Comparison of ENCODE assay signal across 8 cellular contexts in the genomic region with DNA sequence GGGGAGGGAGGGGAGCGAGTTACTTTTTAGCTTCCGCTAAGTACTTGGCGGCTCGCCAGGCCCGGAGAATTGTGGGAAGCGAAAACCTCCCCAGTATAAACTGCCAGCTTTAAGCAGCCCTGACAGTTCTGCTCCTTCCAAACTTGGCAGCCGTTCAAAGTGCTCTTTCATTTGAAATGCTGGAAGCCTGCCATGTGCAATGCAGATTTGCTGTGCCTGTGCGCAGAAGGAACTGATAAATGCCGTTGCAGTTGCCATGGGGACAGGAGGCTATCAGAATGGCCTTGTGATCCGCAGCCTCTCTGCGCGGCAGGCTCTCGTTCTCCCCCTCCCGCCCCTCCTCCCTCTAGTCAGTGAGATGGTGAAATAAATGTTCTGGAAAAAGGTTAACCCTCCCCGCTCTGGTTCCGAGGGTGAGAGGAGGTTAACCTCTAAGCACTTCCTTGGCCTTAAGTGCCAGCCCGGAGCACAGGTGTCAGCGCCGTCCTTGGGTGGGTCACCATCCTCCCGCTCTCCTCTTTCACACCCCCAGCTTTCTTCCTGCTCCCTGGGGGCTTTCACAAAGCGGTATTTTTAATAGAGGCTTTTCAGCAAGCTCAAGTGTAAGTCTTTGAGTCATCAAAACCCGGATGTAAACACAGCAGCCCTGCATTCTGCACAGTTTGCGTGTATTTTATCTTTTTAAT. TPM values are rescaled to one million over a fixed set of nuclear protein-coding genes. Genes with fewer than 3 reads are reported as not detected.
DNase-seq lines count a peak whose midpoint lies in the region; ATAC-seq, FAIRE-seq and TF ChIP-seq lines count a peak whose summit lies in the region.

No MANE protein-coding gene starts in this region.

- peaks cover 5 to 30% (median 25%) of the 10 kb centered on the region in 3 donors for H3K27me3 Mint-ChIP-seq in immature natural killer cell (ENCODE audit: low read depth in 3 of 3)

- FAIRE-seq in small intestine (lab: Jason Lieb, UNC): no peak

- intact Hi-C loops in breast epithelium (cut with DNase I; ENCODE audit: low total_unique reads): loop anchor here (2.0 kb wide), 1 partner anchor 38 kb away; no protein-coding TSS in a partner anchor

- H3K27ac ChIP-seq in VCaP (peak overlapping the region; percentile 100), breast epithelium (peak overlapping the region; percentile 91 to 99), small intestine (ENCODE audit: low read depth in 1 of 2, low read length in 1 of 2) (peak overlapping the region; percentile 47 to 98)

- H3K4me3 Mint-ChIP-seq in immature natural killer cell: peak overlapping the region; percentile 80 to 89 (median 85)

- DNase-seq in 8988T (peak; percentile 54), NCI-H2196 (lab: John Stamatoyannopoulos, UW; ENCODE audit: unreplicated experiment) (peak; percentile 100), breast epithelium (ENCODE audit: low spot score in 2 of 2) (peak; percentile 95 to 100), immature natural killer cell (peak; percentile 92 to 94 (median 92)), small intestine (peak; percentile 100)

- peak; percentile 50 for ATAC-seq in GM18861 (IDR thresholded peaks at IDR 0.05; ENCODE audit: unreplicated experiment)
- peak; percentile 64 for ATAC-seq in HG03135 (IDR thresholded peaks at IDR 0.05; ENCODE audit: unreplicated experiment)

- peaks cover 85 to 88% of the 10 kb centered on the region in 2 donors for H3K4me1 Mint-ChIP-seq in immature natural killer cell

- TF ChIP-seq POLR2A in breast epithelium (IDR thresholded peaks at IDR 0.05): no peak

- peak overlapping the region in 2 of 3 donors; percentile 28 to 54 for H3K4me3 ChIP-seq in breast epithelium
- H3K4me3 ChIP-seq in small intestine (ENCODE audit: low read depth in 1 of 2, low read length in 2 of 2): peak overlapping the region; percentile 5 to 43

- no peaks in the 10 kb centered on the region for H3K36me3 ChIP-seq in breast epithelium
- H3K36me3 ChIP-seq in small intestine (ENCODE audit: control insufficient read depth in 2 of 2, insufficient read depth in 2 of 2, low read length in 2 of 2): no peaks in the 10 kb centered on the region

- H3K27me3 ChIP-seq in breast epithelium: no peaks in the 10 kb centered on the region
- H3K27me3 ChIP-seq in small intestine (ENCODE audit: control insufficient read depth in 2 of 2, insufficient read depth in 2 of 2, low read length in 2 of 2): no peaks in the 10 kb centered on the region

- no peaks in the 10 kb centered on the region for H3K36me3 Mint-ChIP-seq in immature natural killer cell

- H3K4me1 ChIP-seq in breast epithelium (peaks cover 30 to 70% of the 10 kb centered on the region in 2 donors), small intestine (ENCODE audit: control insufficient read depth in 2 of 2, insufficient read depth in 1 of 2, low read depth in 1 of 2, low read length in 1 of 2) (peaks cover 8 to 46% of the 10 kb centered on the region in 2 donors)

- H3K9me3 ChIP-seq in breast epithelium (no peaks in the 10 kb centered on the region), small intestine (ENCODE audit: control insufficient read depth, low read depth) (no peaks in the 10 kb centered on the region)

- no peaks in the 10 kb centered on the region for H3K9me3 Mint-ChIP-seq in immature natural killer cell

- peak overlapping the region; percentile 91 to 100 (median 98) for H3K27ac Mint-ChIP-seq in immature natural killer cell

- TF ChIP-seq CTCF in VCaP (conservative IDR thresholded peaks at IDR 0.05): no peak
- peak in 1 of 3 donors; percentile 15 for TF ChIP-seq CTCF in breast epithelium (IDR thresholded peaks at IDR 0.05)

- WGBS in small intestine, 3 donors: 0% methylated on average over 23 of the region's 23 CpGs

RNA-seq across cellular contexts. Expression of gene IRF2BPL, which starts 11.9 kb away (rescaled TPM):
- total RNA-seq in breast epithelium: 10 to 100 TPM; 39.5 to 76.5 (median 47.2) TPM
- polyA plus RNA-seq in immature natural killer cell (10 to 100 TPM in 1 of 3 donors, 1 to 10 TPM in 2; 3.5 to 11.1 (median 3.6) TPM), small intestine (10 to 100 TPM in 1 of 3 donors, 1 to 10 TPM in 2; 2.0 to 14.3 (median 3.2) TPM)

RNA-seq across cellular contexts. Expression of gene CIPC, which starts 57.6 kb away (rescaled TPM):
- 10 to 100 TPM; 40.6 to 64.8 (median 50.7) TPM for total RNA-seq in breast epithelium
- 1 to 10 TPM; 2.0 to 6.7 (median 3.2) TPM for polyA plus RNA-seq in immature natural killer cell
- 1 to 10 TPM; 7.6 to 9.2 (median 8.5) TPM for polyA plus RNA-seq in small intestine

Comparison
In these comparisons a context has a peak if more than half of its experiments do, and no peak if none do; other contexts are left out.
1. Peak in every context shown above with its lines: DNase-seq, ATAC-seq, H3K4me3 ChIP-seq and H3K27ac ChIP-seq.